In genomic region chr12:19234171-19234704, GRCh38 we compare ENCODE assay signal across 9 cellular contexts.
A peak's percentile ranks its signal among the peaks of the same experiment; 100 is the strongest.
DNase-seq lines count a peak whose midpoint lies in the region; ATAC-seq and TF ChIP-seq lines count a peak whose summit lies in the region.
"Had no signal": no experiment of that assay in that cellular context is flagged by ENCODE, and none has a peak within 500 bp of the region (broad histone marks: within the 10 kb centered on the region; RNA-seq: fewer than 3 reads in every experiment).

No MANE protein-coding gene starts in this region.

- peak overlapping the region; percentile 64 for H3K4me2 ChIP-seq in fibroblast of lung (ENCODE audit: extremely low read depth, insufficient read depth, low read length)

- H3K27me3 ChIP-seq in fibroblast of lung (ENCODE audit: control insufficient read depth, insufficient read depth, low read length), result no peaks in the 10 kb centered on the region

- H2AFZ ChIP-seq in fibroblast of lung (ENCODE audit: low read length), result peak overlapping the region; percentile 31

- no peak overlapping the region for H3K4me3 ChIP-seq in fibroblast of lung (replicated peaks in 1 of 4; ENCODE audit: control extremely low read depth in 1 of 4, insufficient read depth in 1 of 4, low read depth in 3 of 4, low read length in 4 of 4)

- no peaks in the 10 kb centered on the region for H3K9me3 ChIP-seq in fibroblast of lung (ENCODE audit: control insufficient read depth, insufficient read depth, low read depth, low read length)

- H3K79me2 ChIP-seq in fibroblast of lung (ENCODE audit: control insufficient read depth, insufficient read depth, low read length), result no peaks in the 10 kb centered on the region

- no peaks in the 10 kb centered on the region for H3K27me3 Mint-ChIP-seq in nephron progenitor cell (ENCODE audit: low read depth, poor library complexity)

- no peaks in the 10 kb centered on the region for H4K20me1 ChIP-seq in fibroblast of lung (ENCODE audit: control insufficient read depth, extremely low read depth, insufficient read depth, low read length)

- DNase-seq in ELR (ENCODE audit: low read depth) (peak; percentile 19), NCI-H69 (lab: John Stamatoyannopoulos, UW) (peak; percentile 91), fibroblast of lung (ENCODE audit: low read depth in 2 of 2) (peak; percentile 36 to 53), nephron progenitor cell (no peak), DMS 273 treated with DMSO at 0.1 percent for 48 hours (lab: John Stamatoyannopoulos, UW) (no peak)
- DNase-seq: effector CD8-positive, alpha-beta T cell had no signal

- no peak for ATAC-seq in GM18517 (IDR thresholded peaks at IDR 0.05; ENCODE audit: unreplicated experiment)
- ATAC-seq in HG02870 (IDR thresholded peaks at IDR 0.05; ENCODE audit: unreplicated experiment), result no peak
- ATAC-seq in HG02852 (IDR thresholded peaks at IDR 0.05; ENCODE audit: unreplicated experiment), result no peak

- H3K4me1 Mint-ChIP-seq in nephron progenitor cell, result peaks cover 34% of the 10 kb centered on the region

- no peaks in the 10 kb centered on the region for H3K36me3 ChIP-seq in fibroblast of lung (ENCODE audit: control insufficient read depth, insufficient read depth, low read length)

- TF ChIP-seq CTCF in fibroblast of lung (conservative IDR thresholded peaks at IDR 0.05 in 1 of 2, IDR thresholded peaks at IDR 0.05 in 1 of 2; ENCODE audit: low read depth in 1 of 2, low read length in 2 of 2) (no peak), nephron progenitor cell (IDR thresholded peaks at IDR 0.05) (no peak)

- peaks cover 13% of the 10 kb centered on the region for H3K9me3 Mint-ChIP-seq in nephron progenitor cell

- H3K27ac Mint-ChIP-seq in nephron progenitor cell, result peak overlapping the region; percentile 83

- H3K4me3 Mint-ChIP-seq in nephron progenitor cell, result no peak overlapping the region

- H3K4me1 ChIP-seq in fibroblast of lung (ENCODE audit: control insufficient read depth, extremely low read depth, insufficient read depth, low read length), result peaks cover 23% of the 10 kb centered on the region

- H3K27ac ChIP-seq in fibroblast of lung (ENCODE audit: insufficient read depth, low read length), result peak overlapping the region; percentile 26

- H3K36me3 Mint-ChIP-seq in nephron progenitor cell (ENCODE audit: low read depth), result peaks cover 14% of the 10 kb centered on the region

- H3K9ac ChIP-seq in fibroblast of lung (ENCODE audit: insufficient read depth, low read length), result no peak overlapping the region

Comparison
In these comparisons a context has a peak if more than half of its experiments do, and no peak if none do; other contexts are left out.
1. DNase-seq: peak in ELR (single experiment), NCI-H69 (single experiment) and fibroblast of lung (2 of 2); none in nephron progenitor cell (single experiment) and DMS 273 treated with DMSO at 0.1 percent for 48 hours (single experiment).